ENCODE assay signal across 11 cellular contexts in genomic region chr14:67636361-67636919, GRCh38. TPM values are rescaled to one million over a fixed set of nuclear protein-coding genes. Genes with fewer than 3 reads are reported as not detected.
DNase-seq lines count a peak whose midpoint lies in the region; ATAC-seq and TF ChIP-seq lines count a peak whose summit lies in the region.
"Had no signal": no experiment of that assay in that cellular context is flagged by ENCODE, and none has a peak within 500 bp of the region (broad histone marks: within the 10 kb centered on the region; RNA-seq: fewer than 3 reads in every experiment).

No MANE protein-coding gene starts in this region.

- H3K9me3 ChIP-seq in OCI-LY3 (ENCODE audit: insufficient read depth, low read length) (no peaks in the 10 kb centered on the region), left ventricle myocardium inferior (replicated peaks) (no peaks in the 10 kb centered on the region)

- no peak overlapping the region for H3K9ac ChIP-seq in OCI-LY3 (ENCODE audit: low read length)

- DNase-seq in Ammon's horn (ENCODE audit: low spot score): peak; percentile 30
- no peak for DNase-seq in left ventricle myocardium inferior
- DNase-seq in HEK293T (ENCODE audit: extremely low spot score): no peak
- DNase-seq in activated naive CD4-positive, alpha-beta T cell treated with anti-CD3 and anti-CD28 coated beads, Interleukin-2, amount 10 ng/mL, durations not matched to agents 7 days and 5 days: no peak
- DNase-seq: stimulated activated CD4-positive, alpha-beta T cell treated with anti-CD3 and anti-CD28 coated beads, Interleukin-12 subunit alpha, Interleukin-12 subunit beta, amount 100 ng/mL, for 4 hours had no signal

- H3K27ac Mint-ChIP-seq in activated naive CD4-positive, alpha-beta T cell treated with anti-CD3 and anti-CD28 coated beads, Interleukin-2, amount 10 ng/mL, durations not matched to agents 7 days and 5 days: no peak overlapping the region
- H3K27ac Mint-ChIP-seq: CD14-positive monocyte had no signal

- intact Hi-C loops in left ventricle myocardium inferior (cut with micrococcal nuclease): no loop called here

- H3K36me3 ChIP-seq in OCI-LY3 (replicated peaks; ENCODE audit: low read depth, low read length) (no peaks in the 10 kb centered on the region), left ventricle myocardium inferior (no peaks in the 10 kb centered on the region)

- no peaks in the 10 kb centered on the region for H4K20me1 ChIP-seq in OCI-LY3 (ENCODE audit: insufficient read depth, low read length)

- H3K27me3 Mint-ChIP-seq in activated naive CD4-positive, alpha-beta T cell treated with anti-CD3 and anti-CD28 coated beads, Interleukin-2, amount 10 ng/mL, durations not matched to agents 7 days and 5 days: no peaks in the 10 kb centered on the region

- H2AFZ ChIP-seq in OCI-LY3 (ENCODE audit: low read depth, low read length): peak overlapping the region; percentile 23; the same call in 1 of the 2 replicates

- no peak overlapping the region for H3K4me3 Mint-ChIP-seq in activated naive CD4-positive, alpha-beta T cell treated with anti-CD3 and anti-CD28 coated beads, Interleukin-2, amount 10 ng/mL, durations not matched to agents 7 days and 5 days
- H3K4me3 Mint-ChIP-seq: CD14-positive monocyte had no signal

- peaks cover 10% of the 10 kb centered on the region for H3K4me1 ChIP-seq in OCI-LY3 (ENCODE audit: low read length)
- H3K4me1 ChIP-seq in left ventricle myocardium inferior: peaks cover 10% of the 10 kb centered on the region

- H3K4me1 Mint-ChIP-seq in activated naive CD4-positive, alpha-beta T cell treated with anti-CD3 and anti-CD28 coated beads, Interleukin-2, amount 10 ng/mL, durations not matched to agents 7 days and 5 days: no peaks in the 10 kb centered on the region
- H3K4me1 Mint-ChIP-seq: CD14-positive monocyte had no signal

- POLR2A ChIA-PET in HEK293T (lab: Yijun Ruan, JAX): no interaction called here

- H3K4me2 ChIP-seq in OCI-LY3 (ENCODE audit: low read length): peak overlapping the region; percentile 29

- H3K27me3 ChIP-seq in OCI-LY3 (ENCODE audit: low read depth, low read length) (no peaks in the 10 kb centered on the region), left ventricle myocardium inferior (ENCODE audit: low read depth) (no peaks in the 10 kb centered on the region)

- no peaks in the 10 kb centered on the region for H3K36me3 Mint-ChIP-seq in activated naive CD4-positive, alpha-beta T cell treated with anti-CD3 and anti-CD28 coated beads, Interleukin-2, amount 10 ng/mL, durations not matched to agents 7 days and 5 days

- no peaks in the 10 kb centered on the region for H3K79me2 ChIP-seq in OCI-LY3 (ENCODE audit: low read length)

- ATAC-seq in GM21825 (IDR thresholded peaks at IDR 0.05; ENCODE audit: unreplicated experiment) (peak; percentile 77), GM19455 (IDR thresholded peaks at IDR 0.05; ENCODE audit: unreplicated experiment) (no peak), GM21423 (IDR thresholded peaks at IDR 0.05; ENCODE audit: unreplicated experiment) (no peak)
- ATAC-seq: Panc1 had no signal

- CTCF ChIA-PET in HEK293T (lab: Yijun Ruan, JAX): no interaction called here
- CTCF ChIA-PET in activated naive CD4-positive, alpha-beta T cell treated with anti-CD3 and anti-CD28 coated beads, Interleukin-2, amount 10 ng/mL, durations not matched to agents 7 days and 5 days (lab: Charles Lee): interaction anchor here (1.3 kb wide), 1 partner anchor 18 kb away, joined by 4 read pairs; no protein-coding TSS in a partner anchor

- no peak for TF ChIP-seq CTCF in OCI-LY3 (IDR thresholded peaks at IDR 0.05; ENCODE audit: low read depth, low read length)
- TF ChIP-seq CTCF in left ventricle myocardium inferior (IDR thresholded peaks at IDR 0.05; ENCODE audit: borderline replicate concordance): no peak

- H3K9me3 Mint-ChIP-seq in activated naive CD4-positive, alpha-beta T cell treated with anti-CD3 and anti-CD28 coated beads, Interleukin-2, amount 10 ng/mL, durations not matched to agents 7 days and 5 days: no peaks in the 10 kb centered on the region
- H3K9me3 Mint-ChIP-seq: CD14-positive monocyte had no signal

- H3K27ac ChIP-seq in OCI-LY3 (ENCODE audit: low read length) (no peak overlapping the region), left ventricle myocardium inferior (replicated peaks) (peak overlapping the region; percentile 36)

- H3K4me3 ChIP-seq in OCI-LY3 (ENCODE audit: low read length): no peak overlapping the region
- H3K4me3 ChIP-seq in left ventricle myocardium inferior: no peak overlapping the region

TF ChIP-seq in HEK293T, 16 proteins besides CTCF, POLR2A, EP300 and RAD21:
- no peak for TF ChIP-seq FOXK2 (IDR thresholded peaks at IDR 0.05)
- no peak for TF ChIP-seq LEF1 (IDR thresholded peaks at IDR 0.05; ENCODE audit: borderline replicate concordance)
- no peak for TF ChIP-seq HDGF (IDR thresholded peaks at IDR 0.05; ENCODE audit: borderline replicate concordance)
- TF ChIP-seq TARDBP (IDR thresholded peaks at IDR 0.05): no peak
- no peak for TF ChIP-seq L3MBTL2 (conservative IDR thresholded peaks at IDR 0.05)
- TF ChIP-seq SUZ12 (IDR thresholded peaks at IDR 0.05): no peak
- no peak for TF ChIP-seq BHLHE40 (IDR thresholded peaks at IDR 0.05; ENCODE audit: borderline replicate concordance)
- TF ChIP-seq ELF4 (IDR thresholded peaks at IDR 0.05): no peak
- TF ChIP-seq NFRKB (IDR thresholded peaks at IDR 0.05): no peak
- TF ChIP-seq SP1 (IDR thresholded peaks at IDR 0.05): no peak
- no peak for TF ChIP-seq CTBP1 (IDR thresholded peaks at IDR 0.05; ENCODE audit: borderline replicate concordance)
- TF ChIP-seq FOXA1 (IDR thresholded peaks at IDR 0.05): no peak
- no peak for TF ChIP-seq ZNF384 (IDR thresholded peaks at IDR 0.05)
- no peak for TF ChIP-seq ARNT (IDR thresholded peaks at IDR 0.05)
- TF ChIP-seq FOXM1 (IDR thresholded peaks at IDR 0.05; ENCODE audit: borderline replicate concordance): no peak

RNA-seq across cellular contexts. Expression of gene ARG2, which starts 16.7 kb away (rescaled TPM):
- 1.2 TPM for total RNA-seq in left ventricle myocardium inferior

RNA-seq across cellular contexts. Expression of gene PIGH, which starts 36.4 kb away (rescaled TPM):
- 12.8 TPM for total RNA-seq in left ventricle myocardium inferior

RNA-seq across cellular contexts. Expression of gene VTI1B, which starts 38.0 kb away (rescaled TPM):
- 125 TPM for total RNA-seq in left ventricle myocardium inferior

RNA-seq across cellular contexts. Expression of gene RDH11, which starts 59.1 kb away (rescaled TPM):
- total RNA-seq in left ventricle myocardium inferior: 13.9 TPM
